ENCODE assay signal across 23 cellular contexts in the genomic region with DNA sequence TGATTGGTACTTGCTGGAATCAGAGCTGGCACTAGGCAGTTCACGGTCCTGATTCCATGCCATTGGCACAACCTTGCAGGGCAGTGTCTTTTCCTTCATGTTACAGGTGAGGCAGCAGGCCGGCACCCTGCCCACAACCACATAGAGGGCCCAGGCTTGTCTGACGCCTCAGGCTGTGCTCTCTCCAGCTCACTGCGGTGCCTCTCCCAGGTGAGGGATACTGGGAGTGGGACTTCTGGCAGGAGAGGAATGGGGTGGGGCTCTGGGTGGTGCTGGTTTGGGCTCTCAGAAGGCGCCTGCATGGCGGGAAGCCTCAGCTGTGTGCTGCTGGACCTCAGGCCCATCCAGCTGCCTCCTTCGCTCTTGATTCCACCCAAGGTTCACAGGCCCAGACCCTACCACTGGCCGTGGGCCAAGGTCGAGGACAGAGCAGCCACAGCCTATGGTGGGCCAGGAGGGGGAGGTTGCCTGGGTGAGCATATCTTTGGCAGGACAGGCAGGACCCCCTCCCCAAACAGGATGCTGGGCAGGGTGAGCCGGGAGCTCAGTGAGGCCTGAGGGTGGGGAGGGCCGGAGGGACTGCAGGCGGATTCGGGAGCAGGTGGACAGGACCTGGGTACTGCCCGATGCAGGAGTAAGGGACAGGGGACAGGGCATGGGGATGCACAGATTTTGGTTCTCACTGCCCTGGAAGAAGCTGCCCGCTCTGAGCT. TPM values are rescaled to one million over a fixed set of nuclear protein-coding genes. Genes with fewer than 3 reads are reported as not detected.
DNase-seq lines count a peak whose midpoint lies in the region; ATAC-seq and TF ChIP-seq lines count a peak whose summit lies in the region.
"Had no signal": no experiment of that assay in that cellular context is flagged by ENCODE, and none has a peak within 500 bp of the region (broad histone marks: within the 10 kb centered on the region; RNA-seq: fewer than 3 reads in every experiment).

No MANE protein-coding gene starts in this region.

- no peak for TF ChIP-seq CTCF in RWPE1 (conservative IDR thresholded peaks at IDR 0.05; ENCODE audit: low read depth)
- TF ChIP-seq CTCF in lower lobe of right lung (IDR thresholded peaks at IDR 0.05) = no peak

- no peaks in the 10 kb centered on the region for H3K9me3 ChIP-seq in lower lobe of right lung
- H3K9me3 ChIP-seq: adrenal gland, breast epithelium, colonic mucosa, sigmoid colon had no signal

- H3K27ac ChIP-seq in RWPE1 (peak overlapping the region; percentile 53), lower lobe of right lung (no peak overlapping the region)
- H3K27ac ChIP-seq: adrenal gland, breast epithelium, colonic mucosa, sigmoid colon, tibial nerve had no signal

- intact Hi-C loops in lower lobe of right lung (cut with DNase I) = no loop called here

- no peak for ATAC-seq in lower lobe of right lung
- no peak for ATAC-seq in GM18511 (IDR thresholded peaks at IDR 0.05; ENCODE audit: unreplicated experiment)
- ATAC-seq in GM18519 (IDR thresholded peaks at IDR 0.05; ENCODE audit: low FRiP score, unreplicated experiment) = no peak
- ATAC-seq: activated T-cell treated with anti-CD3 and anti-CD28 coated beads, Interleukin-2, amount 50 U/mL, for 72 hours; stimulated activated naive CD8-positive, alpha-beta T cell treated with anti-CD3 and anti-CD28 coated beads, Interleukin-15, amount 100 ng/mL, for 72 hours had no signal

- H3K4me1 ChIP-seq in lower lobe of right lung = no peaks in the 10 kb centered on the region
- H3K4me1 ChIP-seq: adrenal gland, breast epithelium, colonic mucosa, sigmoid colon, tibial nerve had no signal

- H3K4me3 ChIP-seq in lower lobe of right lung = no peak overlapping the region
- H3K4me3 ChIP-seq: adrenal gland, breast epithelium, colonic mucosa, sigmoid colon, tibial nerve had no signal

- peak; percentile 82 for DNase-seq in DMS79 treated with DMSO at 0.1 percent for 48 hours (lab: John Stamatoyannopoulos, UW)
- DNase-seq in NCI-H187 treated with DMSO at 0.1 percent for 48 hours (lab: John Stamatoyannopoulos, UW) = peak; percentile 30
- peak; percentile 89 for DNase-seq in RWPE1 (ENCODE audit: low spot score)
- peak; percentile 33 for DNase-seq in lower lobe of right lung
- DNase-seq in activated CD4-positive, CD25-positive, alpha-beta regulatory T cell (lab: John Stamatoyannopoulos, UW) = no peak
- DNase-seq: activated CD4-positive, alpha-beta T cell treated with anti-CD3 and anti-CD28 coated beads for 4 hours; activated naive CD4-positive, alpha-beta T cell treated with Interleukin-2 at 50 U/mL for 16 hours; activated T-cell treated with anti-CD3 and anti-CD28 coated beads, Interleukin-2, amount 50 U/mL, for 72 hours; adrenal gland; colonic mucosa; HFFc6; islet precursor cell; MM.1S; sigmoid colon; stimulated activated CD4-positive, alpha-beta T cell treated with anti-CD3 and anti-CD28 coated beads, Interleukin-15, amount 100 ng/mL, for 24 hours; stimulated activated naive CD8-positive, alpha-beta T cell treated with anti-CD3 and anti-CD28 coated beads, Interleukin-15, amount 100 ng/mL, for 72 hours had no signal

- H3K27me3 ChIP-seq in lower lobe of right lung (ENCODE audit: low read depth) = peaks cover 34% of the 10 kb centered on the region
- H3K27me3 ChIP-seq: colonic mucosa had no signal

- H3K36me3 ChIP-seq in lower lobe of right lung = no peaks in the 10 kb centered on the region
- H3K36me3 ChIP-seq: adrenal gland, breast epithelium, colonic mucosa, sigmoid colon, tibial nerve had no signal

- POLR2A ChIA-PET in RWPE1 (lab: Yijun Ruan, JAX; ENCODE audit: low non-redundant PET) = no interaction called here

- CTCF ChIA-PET in RWPE1 (lab: Yijun Ruan, JAX) = interaction anchor here (0.9 kb wide), 1 partner anchor 44 kb away, joined by 3 read pairs; no protein-coding TSS in a partner anchor

RNA-seq across cellular contexts. Expression of a gene that starts 7.0 kb away (rescaled TPM):
- total RNA-seq in lower lobe of right lung = not detected
- total RNA-seq: activated T-cell treated with anti-CD3 and anti-CD28 coated beads, Interleukin-2, amount 50 U/mL, for 72 hours; fibroblast of lung; HFFc6; NCI-H460; posterior vena cava; sigmoid colon had no signal

Comparison
In these comparisons a context has a peak if more than half of its experiments do, and no peak if none do; other contexts are left out.
1. DNase-seq: peak in DMS79 treated with DMSO at 0.1 percent for 48 hours (single experiment), NCI-H187 treated with DMSO at 0.1 percent for 48 hours (single experiment), RWPE1 (single experiment) and lower lobe of right lung (single experiment); none in activated CD4-positive, CD25-positive, alpha-beta regulatory T cell (0 of 4).